Comparison of ENCODE assay signal across 23 cellular contexts in genomic region chr1:59383963-59384362, GRCh38.
DNase-seq lines count a peak whose midpoint lies in the region; ATAC-seq, FAIRE-seq and TF ChIP-seq lines count a peak whose summit lies in the region.
"Had no signal": no experiment of that assay in that cellular context is flagged by ENCODE, and none has a peak within 500 bp of the region (broad histone marks: within the 10 kb centered on the region; RNA-seq: fewer than 3 reads in every experiment).

No MANE protein-coding gene starts in this region.

- CTCF ChIA-PET in HEK293 (lab: Yijun Ruan, JAX) (no interaction called here), WTC11 (lab: Charles Lee) (no interaction called here), HepG2 (lab: Yijun Ruan, JAX; ENCODE audit: low intra/inter-chr PET ratio, low total read pairs) (no interaction called here)

- H3K18ac ChIP-seq in trophoblast cell (ENCODE audit: low read length): no peak overlapping the region

- no peak for DNase-seq in WTC11 (ENCODE audit: low spot score)
- no peak for DNase-seq in trophoblast cell
- no peak for DNase-seq in SHP77 (lab: John Stamatoyannopoulos, UW)
- no peak for DNase-seq in DMS153 treated with DMSO at 0.1 percent for 48 hours (lab: John Stamatoyannopoulos, UW; ENCODE audit: unreplicated experiment)
- no peak for DNase-seq in HepG2 (ENCODE audit: low spot score)
- DNase-seq in hepatic stellate cell (ENCODE audit: low spot score): no peak
- DNase-seq: Caco-2; CD8-positive, alpha-beta T cell; DMS79 treated with DMSO at 0.1 percent for 48 hours; GOT3; HCEC 1CT; NCI-H1436; NCI-H187; NCI-H2081 treated with DMSO at 0.1 percent for 48 hours; NCI-H2171; NCI-H524 treated with DMSO at 0.1 percent for 48 hours; NCI-H774; T-cell had no signal

- TF ChIP-seq CTCF in HEK293 (tag by site-specific recombination; IDR thresholded peaks at IDR 0.05) (no peak), WTC11 (IDR thresholded peaks at IDR 0.05) (no peak), HepG2 (CRISPR knock-in tag; IDR thresholded peaks at IDR 0.05) (no peak)

- H3K27me3 ChIP-seq in trophoblast cell (ENCODE audit: insufficient read depth, low read length) (no peaks in the 10 kb centered on the region), HepG2 (ENCODE audit: control insufficient read depth in 1 of 2, insufficient read depth in 2 of 2, low read length in 2 of 2) (no peaks in the 10 kb centered on the region)

- no peaks in the 10 kb centered on the region for H3K79me2 ChIP-seq in trophoblast cell (ENCODE audit: control insufficient read depth, insufficient read depth, low read length, poor library complexity)
- no peaks in the 10 kb centered on the region for H3K79me2 ChIP-seq in HepG2 (ENCODE audit: insufficient read depth, low read length)

- no peak overlapping the region for H2BK12ac ChIP-seq in trophoblast cell (ENCODE audit: low read length)

- H4K20me1 ChIP-seq in HepG2 (ENCODE audit: insufficient read depth, low read length): no peaks in the 10 kb centered on the region

- POLR2A ChIA-PET in HEK293 (lab: Yijun Ruan, JAX) (no interaction called here), WTC11 (lab: Charles Lee) (no interaction called here), HepG2 (lab: Yijun Ruan, JAX) (no interaction called here)

- H3K4me1 Mint-ChIP-seq in WTC11: peaks cover 32% of the 10 kb centered on the region
- H3K4me1 Mint-ChIP-seq: T-cell had no signal

- no peaks in the 10 kb centered on the region for H3K79me1 ChIP-seq in trophoblast cell (ENCODE audit: low read length)

- peak overlapping the region; percentile 20 for H2BK120ac ChIP-seq in trophoblast cell (ENCODE audit: insufficient read depth, low read length, poor library complexity)

- ATAC-seq in GM18909 (IDR thresholded peaks at IDR 0.05; ENCODE audit: poor library complexity, unreplicated experiment) (peak; percentile 18), WTC11 (no peak; the same call in 1 of the 2 replicates), HepG2 (no peak)
- ATAC-seq: CD8-positive, alpha-beta T cell; T-cell had no signal

- TF ChIP-seq RAD21 in HepG2 (CRISPR knock-in tag; IDR thresholded peaks at IDR 0.05): no peak

- H3K27ac ChIP-seq in HEK293 (ENCODE audit: extremely low read depth, low read depth, low read length): no peak overlapping the region
- no peak overlapping the region for H3K27ac ChIP-seq in trophoblast cell (ENCODE audit: low read depth, low read length)
- no peak overlapping the region for H3K27ac ChIP-seq in HepG2 (ENCODE audit: extremely low read length, insufficient read depth, low read length)
- H3K27ac ChIP-seq: C4-2B had no signal

- H3K27ac Mint-ChIP-seq in WTC11: peak overlapping the region; percentile 77
- H3K27ac Mint-ChIP-seq: B cell; CD8-positive, alpha-beta T cell; T-cell had no signal

- no peak overlapping the region for H3K14ac ChIP-seq in trophoblast cell (ENCODE audit: low read length)

- TF ChIP-seq EP300 in HepG2 (IDR thresholded peaks at IDR 0.05; ENCODE audit: low read depth in 2 of 2, low read length in 2 of 2) (no peak), HepG2 (CRISPR knock-in tag; IDR thresholded peaks at IDR 0.05; ENCODE audit: borderline replicate concordance) (no peak)

- H3K27me3 Mint-ChIP-seq in WTC11 (ENCODE audit: low read depth): no peaks in the 10 kb centered on the region; the same call in 1 of the 2 replicates
- H3K27me3 Mint-ChIP-seq: B cell, T-cell had no signal

- peaks cover 14% of the 10 kb centered on the region for H3K9me3 Mint-ChIP-seq in WTC11
- H3K9me3 Mint-ChIP-seq: T-cell had no signal

- no peak overlapping the region for H2BK5ac ChIP-seq in trophoblast cell (ENCODE audit: low read depth, low read length, poor library complexity)

- H3K4me2 ChIP-seq in trophoblast cell (ENCODE audit: low read length) (no peak overlapping the region), HepG2 (ENCODE audit: low read depth, low read length) (no peak overlapping the region)

- no peak overlapping the region for H3K4ac ChIP-seq in trophoblast cell (ENCODE audit: low read depth, low read length)

- H4K12ac ChIP-seq in trophoblast cell (ENCODE audit: low read depth, low read length): no peak overlapping the region

- peaks cover 16% of the 10 kb centered on the region for H3K36me3 Mint-ChIP-seq in WTC11

- no peak overlapping the region for H3K4me3 ChIP-seq in HEK293 (ENCODE audit: low read depth, low read length)
- no peak overlapping the region for H3K4me3 ChIP-seq in trophoblast cell (ENCODE audit: low read depth, low read length)
- no peak overlapping the region for H3K4me3 ChIP-seq in HepG2 (replicated peaks in 1 of 3; ENCODE audit: insufficient read depth in 1 of 3, low read depth in 2 of 3, low read length in 3 of 3)

- H2AK5ac ChIP-seq in trophoblast cell (ENCODE audit: low read length): no peak overlapping the region

- H3K9me3 ChIP-seq in HEK293 (ENCODE audit: control insufficient read depth, insufficient read depth, low read depth, low read length) (no peaks in the 10 kb centered on the region), trophoblast cell (ENCODE audit: insufficient read depth, low read depth, low read length) (no peaks in the 10 kb centered on the region), HepG2 (ENCODE audit: low read length) (no peaks in the 10 kb centered on the region)
- H3K9me3 ChIP-seq: Caco-2 had no signal

- H3K9ac ChIP-seq in trophoblast cell (ENCODE audit: low read length) (no peak overlapping the region), HepG2 (ENCODE audit: insufficient read depth, low read depth, low read length) (no peak overlapping the region)

- in situ Hi-C loops in HepG2 (cut with HindIII; ENCODE audit: extremely low pct_ligation_motif_present, low pct_unique_long_range_greater_than_20kb): no loop called here

- no peak overlapping the region for H3K4me3 Mint-ChIP-seq in WTC11
- H3K4me3 Mint-ChIP-seq: B cell; CD8-positive, alpha-beta T cell; T-cell had no signal

- H2AFZ ChIP-seq in trophoblast cell (ENCODE audit: insufficient read depth, low read length, poor library complexity) (no peak overlapping the region), HepG2 (ENCODE audit: low read length) (no peak overlapping the region)

- no peak overlapping the region for H4K8ac ChIP-seq in trophoblast cell (ENCODE audit: low read depth, low read length)

- no TSS peak for BruUV-seq in HepG2 (replicated peaks; lab: Mats Ljungman, UMichigan)

- H3K4me1 ChIP-seq in HEK293 (ENCODE audit: control insufficient read depth, insufficient read depth, low read length) (peaks cover 9% of the 10 kb centered on the region; the same call in 1 of the 2 replicates), trophoblast cell (ENCODE audit: control insufficient read depth in 1 of 2, insufficient read depth in 2 of 2, low read length in 2 of 2) (peaks cover 0 to 2% of the 10 kb centered on the region in 2 experiments), HepG2 (ENCODE audit: insufficient read depth, low read length) (no peaks in the 10 kb centered on the region)
- H3K4me1 ChIP-seq: Caco-2 had no signal

- no peak overlapping the region for H3K23ac ChIP-seq in trophoblast cell (ENCODE audit: low read length)

- H4K91ac ChIP-seq in trophoblast cell (ENCODE audit: low read depth, low read length): no peak overlapping the region

- no peak for TF ChIP-seq POLR2A in HepG2 (IDR thresholded peaks at IDR 0.05; ENCODE audit: insufficient read depth in 1 of 2, low read depth in 2 of 2, low read length in 2 of 2)

- H3K36me3 ChIP-seq in HEK293 (ENCODE audit: control insufficient read depth in 2 of 2, insufficient read depth in 1 of 2, low read length in 2 of 2) (no peaks in the 10 kb centered on the region), trophoblast cell (ENCODE audit: control insufficient read depth in 1 of 2, insufficient read depth in 2 of 2, low read length in 2 of 2) (no peaks in the 10 kb centered on the region), HepG2 (replicated peaks in 1 of 2; ENCODE audit: control insufficient read depth in 1 of 2, insufficient read depth in 2 of 2, low read length in 2 of 2) (no peaks in the 10 kb centered on the region)

- FAIRE-seq in HepG2 (lab: Jason Lieb, UNC): no peak
- FAIRE-seq: RCC 7860 had no signal

- intact Hi-C loops in HepG2 (cut with micrococcal nuclease; ENCODE audit: unreplicated experiment): no loop called here

- WGBS in trophoblast cell (ENCODE audit: extremely low coverage, insufficient coverage, insufficient read length): no CpG with 5 or more reads among the region's 3 CpGs
- 93% methylated on average over 3 of the region's 3 CpGs for WGBS in HepG2 (ENCODE audit: low lambda C conversion rate)

TF ChIP-seq in HEK293, 187 proteins besides CTCF, POLR2A, EP300 and RAD21 (continues in another document):
- TF ChIP-seq GLI2 (tag by site-specific recombination; IDR thresholded peaks at IDR 0.05; ENCODE audit: borderline replicate concordance, low read depth) (no peak), SP2 (tag by site-specific recombination; IDR thresholded peaks at IDR 0.05) (0 out of 2 replicates have a peak, but pooled peaks have one; percentile 18)

TF ChIP-seq in WTC11, 78 proteins besides CTCF, POLR2A, EP300 and RAD21 (continues in another document):
- TF ChIP-seq FOXP1 (CRISPR knock-in tag; IDR thresholded peaks at IDR 0.05; ENCODE audit: borderline replicate concordance) (no peak), ZNF219 (CRISPR knock-in tag; IDR thresholded peaks at IDR 0.05; ENCODE audit: borderline replicate concordance) (no peak), FOXJ3 (CRISPR knock-in tag; IDR thresholded peaks at IDR 0.05; ENCODE audit: borderline replicate concordance) (no peak), TCF7 (CRISPR knock-in tag; IDR thresholded peaks at IDR 0.05; ENCODE audit: low read depth) (no peak), FOXK1 (CRISPR knock-in tag; IDR thresholded peaks at IDR 0.05) (no peak), ZNF232 (CRISPR knock-in tag; IDR thresholded peaks at IDR 0.05) (no peak), RORB (CRISPR knock-in tag; IDR thresholded peaks at IDR 0.05) (no peak), ZNF138 (CRISPR knock-in tag; conservative IDR thresholded peaks at IDR 0.05) (no peak)

TF ChIP-seq in HepG2, 621 proteins besides CTCF, POLR2A, EP300 and RAD21 (continues in another document):
- TF ChIP-seq MXD1 (CRISPR knock-in tag; IDR thresholded peaks at IDR 0.05) (no peak), FOXJ3 (CRISPR knock-in tag; IDR thresholded peaks at IDR 0.05; ENCODE audit: borderline replicate concordance) (no peak), ZNF614 (CRISPR knock-in tag; IDR thresholded peaks at IDR 0.05; ENCODE audit: borderline replicate concordance) (no peak), HNRNPH1 (optimal IDR thresholded peaks at IDR 0.05; ENCODE audit: low read depth, low read length) (no peak), THYN1 (CRISPR knock-in tag; IDR thresholded peaks at IDR 0.05; ENCODE audit: borderline replicate concordance, low read depth) (no peak)
